Comparison of ENCODE assay signal across 10 cellular contexts in genomic region chr13:102724923-102725322, GRCh38. TPM values are rescaled to one million over a fixed set of nuclear protein-coding genes. Genes with fewer than 3 reads are reported as not detected.
A peak's percentile ranks its signal among the peaks of the same experiment; 100 is the strongest.
DNase-seq lines count a peak whose midpoint lies in the region; ATAC-seq and TF ChIP-seq lines count a peak whose summit lies in the region.
"Had no signal": no experiment of that assay in that cellular context is flagged by ENCODE, and none has a peak within 500 bp of the region (broad histone marks: within the 10 kb centered on the region; RNA-seq: fewer than 3 reads in every experiment).

No MANE protein-coding gene starts in this region.

- H3K27me3 ChIP-seq in fibroblast of lung (ENCODE audit: control insufficient read depth, insufficient read depth, low read length): no peaks in the 10 kb centered on the region
- H3K27me3 ChIP-seq in esophagus muscularis mucosa: no peaks in the 10 kb centered on the region

- H4K20me1 ChIP-seq in OCI-LY7 (ENCODE audit: insufficient read depth, low read length): no peaks in the 10 kb centered on the region
- no peaks in the 10 kb centered on the region for H4K20me1 ChIP-seq in fibroblast of lung (ENCODE audit: control insufficient read depth, extremely low read depth, insufficient read depth, low read length)

- BruUV-seq in OCI-LY7 (replicated peaks; lab: Mats Ljungman, UMichigan): no TSS peak

- CTCF ChIA-PET in OCI-LY7 (lab: Charles Lee; ENCODE audit: unreplicated experiment): no interaction called here

- TF ChIP-seq CTCF in HFFc6 (IDR thresholded peaks at IDR 0.05) (peak; percentile 73), OCI-LY7 (conservative IDR thresholded peaks at IDR 0.05; ENCODE audit: low read length) (peak; percentile 60), fibroblast of lung (conservative IDR thresholded peaks at IDR 0.05 in 1 of 2, IDR thresholded peaks at IDR 0.05 in 1 of 2; ENCODE audit: low read depth in 1 of 2, low read length in 2 of 2) (peak; percentile 40 to 55), esophagus muscularis mucosa (IDR thresholded peaks at IDR 0.05) (peak in 1 of 3 experiments; percentile 24)

- H3K4me3 Mint-ChIP-seq in HFFc6: no peak overlapping the region
- no peak overlapping the region for H3K4me3 Mint-ChIP-seq in stimulated activated naive B cell treated with anti-CD40 and anti-IgM and Interleukin-4, amounts not matched to agents 10 μg/mL and 1 μg/mL and 100 μg/mL, for 72 hours

- H3K36me3 ChIP-seq in OCI-LY7 (ENCODE audit: insufficient read depth, low read length): no peaks in the 10 kb centered on the region
- no peaks in the 10 kb centered on the region for H3K36me3 ChIP-seq in fibroblast of lung (ENCODE audit: control insufficient read depth, insufficient read depth, low read length)
- H3K36me3 ChIP-seq in esophagus muscularis mucosa: no peaks in the 10 kb centered on the region

- H3K9me3 ChIP-seq in OCI-LY7 (ENCODE audit: low read length): no peaks in the 10 kb centered on the region
- H3K9me3 ChIP-seq in fibroblast of lung (ENCODE audit: control insufficient read depth, insufficient read depth, low read depth, low read length): no peaks in the 10 kb centered on the region
- no peaks in the 10 kb centered on the region for H3K9me3 ChIP-seq in esophagus muscularis mucosa

- POLR2A ChIA-PET in OCI-LY7 (lab: Charles Lee): no interaction called here

- ATAC-seq in stimulated activated naive B cell treated with anti-CD40 and anti-IgM and Interleukin-4, amounts not matched to agents 10 μg/mL and 1 μg/mL and 100 μg/mL, for 72 hours (replicated peaks): peak; percentile 42
- ATAC-seq in HG02981 (IDR thresholded peaks at IDR 0.05; ENCODE audit: unreplicated experiment): no peak

- TF ChIP-seq EP300 in esophagus muscularis mucosa (IDR thresholded peaks at IDR 0.05): no peak

- no peak for TF ChIP-seq POLR2A in esophagus muscularis mucosa (IDR thresholded peaks at IDR 0.05; ENCODE audit: low read depth)

- H3K9me2 ChIP-seq in OCI-LY7 (ENCODE audit: insufficient read depth, low read length): no peaks in the 10 kb centered on the region

- H3K9ac ChIP-seq in fibroblast of lung (ENCODE audit: insufficient read depth, low read length): no peak overlapping the region
- H3K9ac ChIP-seq: KMS-11 had no signal

- no peak overlapping the region for H3K4me3 ChIP-seq in OCI-LY7 (ENCODE audit: low read depth, low read length, poor library complexity, severe bottlenecking)
- no peak overlapping the region for H3K4me3 ChIP-seq in fibroblast of lung (replicated peaks in 1 of 4; ENCODE audit: control extremely low read depth in 1 of 4, insufficient read depth in 1 of 4, low read depth in 3 of 4, low read length in 4 of 4)
- no peak overlapping the region for H3K4me3 ChIP-seq in esophagus muscularis mucosa

- peaks cover 6% of the 10 kb centered on the region for H3K27me3 Mint-ChIP-seq in HFFc6 (ENCODE audit: insufficient read depth)
- H3K27me3 Mint-ChIP-seq in stimulated activated naive B cell treated with anti-CD40 and anti-IgM and Interleukin-4, amounts not matched to agents 10 μg/mL and 1 μg/mL and 100 μg/mL, for 72 hours: peaks cover 11 to 26% of the 10 kb centered on the region in 2 donors

- H3K4me1 ChIP-seq in OCI-LY7 (ENCODE audit: insufficient read depth, low read length, poor library complexity, severe bottlenecking) (no peaks in the 10 kb centered on the region), fibroblast of lung (ENCODE audit: control insufficient read depth, extremely low read depth, insufficient read depth, low read length) (no peaks in the 10 kb centered on the region), esophagus muscularis mucosa (no peaks in the 10 kb centered on the region)

- H3K79me2 ChIP-seq in OCI-LY7 (ENCODE audit: insufficient read depth, low read depth, low read length) (no peaks in the 10 kb centered on the region), fibroblast of lung (ENCODE audit: control insufficient read depth, insufficient read depth, low read length) (no peaks in the 10 kb centered on the region)

- H3K4me2 ChIP-seq in OCI-LY7 (ENCODE audit: low read length): no peak overlapping the region
- no peak overlapping the region for H3K4me2 ChIP-seq in fibroblast of lung (ENCODE audit: extremely low read depth, insufficient read depth, low read length)
- H3K4me2 ChIP-seq: KMS-11 had no signal

- H3K27ac Mint-ChIP-seq in HFFc6: no peak overlapping the region
- H3K27ac Mint-ChIP-seq in stimulated activated naive B cell treated with anti-CD40 and anti-IgM and Interleukin-4, amounts not matched to agents 10 μg/mL and 1 μg/mL and 100 μg/mL, for 72 hours: no peak overlapping the region

- intact Hi-C loops in OCI-LY7 (cut with micrococcal nuclease; ENCODE audit: unreplicated experiment): loop anchor here (2.0 kb wide), 1 partner anchor 144 kb away; no protein-coding TSS in a partner anchor
- intact Hi-C loops in esophagus muscularis mucosa (cut with DNase I): loop anchor here (5.0 kb wide), 1 partner anchor 133 kb away; no protein-coding TSS in a partner anchor

- no peaks in the 10 kb centered on the region for H3K9me3 Mint-ChIP-seq in HFFc6
- peaks cover 0 to 3% of the 10 kb centered on the region in 2 donors for H3K9me3 Mint-ChIP-seq in stimulated activated naive B cell treated with anti-CD40 and anti-IgM and Interleukin-4, amounts not matched to agents 10 μg/mL and 1 μg/mL and 100 μg/mL, for 72 hours

- DNase-seq in DMS153 treated with DMSO at 0.1 percent for 48 hours (lab: John Stamatoyannopoulos, UW; ENCODE audit: unreplicated experiment) (peak; percentile 6), HFFc6 (peak; percentile 38), OCI-LY7 (ENCODE audit: low spot score) (peak; percentile 8), fibroblast of lung (ENCODE audit: low read depth in 2 of 2) (peak; percentile 24 to 65), esophagus muscularis mucosa (ENCODE audit: extremely low spot score) (no peak), ureter (ENCODE audit: low spot score) (no peak)
- DNase-seq in stimulated activated naive B cell treated with anti-CD40 and anti-IgM and Interleukin-4, amounts not matched to agents 10 μg/mL and 1 μg/mL and 100 μg/mL, for 72 hours: no peak

- H2AFZ ChIP-seq in OCI-LY7 (ENCODE audit: low read length) (no peak overlapping the region), fibroblast of lung (ENCODE audit: low read length) (no peak overlapping the region)

- H3K27ac ChIP-seq in OCI-LY7 (ENCODE audit: low read depth, low read length, poor library complexity, severe bottlenecking): no peak overlapping the region
- H3K27ac ChIP-seq in fibroblast of lung (ENCODE audit: insufficient read depth, low read length): no peak overlapping the region
- H3K27ac ChIP-seq in esophagus muscularis mucosa (replicated peaks in 1 of 4): no peak overlapping the region
- H3K27ac ChIP-seq: KMS-11 had no signal

- no peaks in the 10 kb centered on the region for H3K36me3 Mint-ChIP-seq in HFFc6 (ENCODE audit: low read depth)
- no peaks in the 10 kb centered on the region for H3K36me3 Mint-ChIP-seq in stimulated activated naive B cell treated with anti-CD40 and anti-IgM and Interleukin-4, amounts not matched to agents 10 μg/mL and 1 μg/mL and 100 μg/mL, for 72 hours

- 76% methylated on average over 6 of the region's 6 CpGs for WGBS in esophagus muscularis mucosa

- peaks cover 10% of the 10 kb centered on the region; the same call in 1 of the 2 replicates for H3K4me1 Mint-ChIP-seq in HFFc6 (ENCODE audit: low read depth)
- peaks cover 0 to 5% of the 10 kb centered on the region in 2 donors for H3K4me1 Mint-ChIP-seq in stimulated activated naive B cell treated with anti-CD40 and anti-IgM and Interleukin-4, amounts not matched to agents 10 μg/mL and 1 μg/mL and 100 μg/mL, for 72 hours

RNA-seq across cellular contexts. Expression of gene METTL21C, which starts 30.1 kb away (rescaled TPM):
- total RNA-seq in HFFc6 (2021; fragmentation: NEBNext Ultra II Directional; extraction: Animal tissue kit (Norgen Biotek cat#: 25700)): not detected
- not detected in 2 replicates for total RNA-seq in OCI-LY7 (2014; rRNA removed; shearing (Covaris generic))
- total RNA-seq in OCI-LY7 (2022) (not detected in 2 replicates), fibroblast of lung (0.17 TPM in 1 of 2 replicates, not detected in the other), esophagus muscularis mucosa (not detected), ureter (not detected)
- polyA plus RNA-seq in fibroblast of lung: not detected in 2 replicates
- not detected in 2 replicates for polyA plus RNA-seq in fibroblast of lung (2012)
- polyA minus RNA-seq in fibroblast of lung (ENCODE audit: low replicate concordance): not detected in 2 replicates
- total RNA-seq: temporal lobe had no signal

RNA-seq across cellular contexts. Expression of gene TEX30, which starts 48.7 kb away (rescaled TPM):
- total RNA-seq in HFFc6 (2021; fragmentation: NEBNext Ultra II Directional; extraction: Animal tissue kit (Norgen Biotek cat#: 25700)): 10 to 100 TPM in 5 of 6 experiments, 1 to 10 TPM in 1; 9.0 to 19.4 (median 16.2) TPM
- 6.7 and 14.2 TPM in 2 replicates for total RNA-seq in OCI-LY7 (2014; rRNA removed; shearing (Covaris generic))
- total RNA-seq in OCI-LY7 (2022) (4.0 and 5.4 TPM in 2 replicates), fibroblast of lung (11.9 and 14.1 TPM in 2 replicates), esophagus muscularis mucosa (10 to 100 TPM in 1 of 4 donors, 1 to 10 TPM in 3; 5.1 to 12.5 (median 8.0) TPM), ureter (4.2 TPM)
- 12.7 and 21.5 TPM in 2 replicates for polyA plus RNA-seq in fibroblast of lung
- 8.9 and 15.6 TPM in 2 replicates for polyA plus RNA-seq in fibroblast of lung (2012)
- polyA minus RNA-seq in fibroblast of lung (ENCODE audit: low replicate concordance): 2.2 TPM in 1 of 2 replicates, not detected in the other

Comparison
In these comparisons a context has a peak if more than half of its experiments do, and no peak if none do; other contexts are left out.
1. DNase-seq: peak in DMS153 treated with DMSO at 0.1 percent for 48 hours (single experiment), HFFc6 (single experiment), OCI-LY7 (single experiment) and fibroblast of lung (2 of 2); none in stimulated activated naive B cell treated with anti-CD40 and anti-IgM and Interleukin-4, amounts not matched to agents 10 μg/mL and 1 μg/mL and 100 μg/mL, for 72 hours (single experiment), esophagus muscularis mucosa (single experiment) and ureter (single experiment).